11 cellular contexts compared by ENCODE assay signal in the genomic region with DNA sequence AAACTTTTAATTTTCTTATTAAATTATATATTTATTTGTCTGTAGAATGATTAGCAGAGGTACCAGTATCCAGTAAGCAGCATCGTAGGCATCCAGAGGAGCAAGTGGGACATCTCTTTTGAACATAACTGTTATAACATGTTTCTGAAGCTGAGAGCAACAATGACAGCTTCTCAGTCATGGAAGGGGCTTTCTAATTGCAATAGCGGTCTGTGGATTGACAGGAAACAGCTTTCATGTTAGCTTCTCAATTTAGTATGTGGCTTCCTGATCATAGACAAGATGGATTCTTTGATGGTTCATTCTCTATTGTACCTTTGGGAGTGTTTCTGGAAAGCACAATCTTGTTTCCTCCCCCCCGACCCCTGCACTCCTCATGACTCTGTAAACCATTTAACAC.
"Had no signal": no experiment of that assay in that cellular context is flagged by ENCODE, and none has a peak within 500 bp of the region (broad histone marks: within the 10 kb centered on the region; RNA-seq: fewer than 3 reads in every experiment).

No MANE protein-coding gene starts in this region.

- H3K4me1 ChIP-seq: HAP-1 had no signal

- H3K9me3 ChIP-seq: HAP-1 had no signal

- H3K9ac ChIP-seq: GM23248 had no signal

- H3K4me3 Mint-ChIP-seq: HFFc6, IgD-negative memory B cell had no signal

- H3K27me3 Mint-ChIP-seq: IgD-negative memory B cell had no signal

- DNase-seq: GM23248, GOT3, H7, HFFc6, KG1 had no signal

- FAIRE-seq: HepG2, K562 had no signal

- H3K27ac Mint-ChIP-seq: HFFc6, IgD-negative memory B cell had no signal

- H3K27ac ChIP-seq: GM23248, HL-60 had no signal

- H3K4me3 ChIP-seq: GM23248, HAP-1, K562 had no signal

- ATAC-seq: HCT116, HepG2, K562 had no signal

- H3K4me1 Mint-ChIP-seq: IgD-negative memory B cell had no signal

- H3K36me3 Mint-ChIP-seq: IgD-negative memory B cell had no signal

- H2AFZ ChIP-seq: GM23248 had no signal

- H3K36me3 ChIP-seq: HAP-1 had no signal
